ENCODE assay signal across 8 cellular contexts in genomic region chr6:105810105-105810921, GRCh38.
DNase-seq lines count a peak whose midpoint lies in the region; ATAC-seq, FAIRE-seq and TF ChIP-seq lines count a peak whose summit lies in the region.

No MANE protein-coding gene starts in this region.

- peaks cover 8% of the 10 kb centered on the region for H3K36me3 Mint-ChIP-seq in T-helper 2 cell treated with Interferon-gamma antibody and Interleukin-4, amounts not matched to agents 5 μg/mL and 100 μg/mL, for 36 hours (ENCODE audit: low read depth)
- H3K36me3 Mint-ChIP-seq in endodermal cell (ENCODE audit: low read depth) = no peaks in the 10 kb centered on the region

- H3K4me3 ChIP-seq in AG04450 (ENCODE audit: low read depth, low read length) (no peak overlapping the region), endodermal cell (ENCODE audit: low read length) (no peak overlapping the region), kidney (ENCODE audit: low read length in 2 of 2) (no peak overlapping the region)

- WGBS in endodermal cell (ENCODE audit: insufficient coverage in 1 of 2, insufficient read length in 1 of 2), 2 experiments = 66 to 68% methylated on average over 2 to 4 of the region's 4 CpGs

- H3K9me3 Mint-ChIP-seq in T-helper 2 cell treated with Interferon-gamma antibody and Interleukin-4, amounts not matched to agents 5 μg/mL and 100 μg/mL, for 36 hours = peaks cover 10% of the 10 kb centered on the region
- no peaks in the 10 kb centered on the region for H3K9me3 Mint-ChIP-seq in endodermal cell

- H3K4me3 Mint-ChIP-seq in T-helper 2 cell treated with Interferon-gamma antibody and Interleukin-4, amounts not matched to agents 5 μg/mL and 100 μg/mL, for 36 hours = peak overlapping the region; percentile 69
- H3K4me3 Mint-ChIP-seq in endodermal cell = no peak overlapping the region

- FAIRE-seq in kidney (lab: Jason Lieb, UNC) = no peak

- H3K4me1 ChIP-seq in endodermal cell (ENCODE audit: control insufficient read depth, insufficient read depth, low read length) (peaks cover 24% of the 10 kb centered on the region), kidney (ENCODE audit: control insufficient read depth in 1 of 2, insufficient read depth in 1 of 2, low read depth in 1 of 2, low read length in 2 of 2) (peaks cover 0 to 4% of the 10 kb centered on the region in 2 donors)

- H3K9me3 ChIP-seq in AG04450 (ENCODE audit: control insufficient read depth, insufficient read depth, low read length) (no peaks in the 10 kb centered on the region), endodermal cell (ENCODE audit: control insufficient read depth, low read length) (no peaks in the 10 kb centered on the region), kidney (ENCODE audit: control insufficient read depth in 1 of 2, low read length in 2 of 2) (no peaks in the 10 kb centered on the region)

- H3K27me3 Mint-ChIP-seq in T-helper 2 cell treated with Interferon-gamma antibody and Interleukin-4, amounts not matched to agents 5 μg/mL and 100 μg/mL, for 36 hours (ENCODE audit: low read depth) = no peaks in the 10 kb centered on the region
- no peaks in the 10 kb centered on the region for H3K27me3 Mint-ChIP-seq in endodermal cell (ENCODE audit: insufficient read depth)

- H3K27ac Mint-ChIP-seq in T-helper 2 cell treated with Interferon-gamma antibody and Interleukin-4, amounts not matched to agents 5 μg/mL and 100 μg/mL, for 36 hours = peak overlapping the region; percentile 87
- peak overlapping the region; percentile 68 for H3K27ac Mint-ChIP-seq in endodermal cell

- DNase-seq in AG04450 (ENCODE audit: low read depth, low spot score) (peak; percentile 43), endodermal cell (no peak), renal cortical epithelial cell (ENCODE audit: low read depth) (peak; percentile 85), kidney (no peak), SK-N-DZ (ENCODE audit: low spot score) (no peak)
- DNase-seq in T-helper 2 cell treated with Interferon-gamma antibody and Interleukin-4, amounts not matched to agents 5 μg/mL and 100 μg/mL, for 36 hours (ENCODE audit: low spot score) = peak; percentile 77

- H3K9ac ChIP-seq in endodermal cell (ENCODE audit: extremely low read depth, low read length, poor library complexity, severe bottlenecking) (no peak overlapping the region), kidney (ENCODE audit: low read length in 2 of 2) (no peak overlapping the region)

- CTCF ChIA-PET in AG04450 (lab: Charles Lee) = interaction anchor here (0.6 to 1.1 kb wide), 3 partner anchors 25 to 84 kb away, joined by 3 to 5 read pairs (median 4); no protein-coding TSS in a partner anchor

- H3K27me3 ChIP-seq in AG04450 (ENCODE audit: control insufficient read depth, insufficient read depth, low read length) (no peaks in the 10 kb centered on the region), endodermal cell (ENCODE audit: control insufficient read depth, insufficient read depth, low read length, poor library complexity, severe bottlenecking) (no peaks in the 10 kb centered on the region)

- peak overlapping the region; percentile 73 for H3K27ac ChIP-seq in AG04450 (ENCODE audit: low read depth, low read length)
- H3K27ac ChIP-seq in endodermal cell (ENCODE audit: low read depth, low read length) = no peak overlapping the region
- H3K27ac ChIP-seq in kidney (ENCODE audit: low read depth in 2 of 2, low read length in 2 of 2) = no peak overlapping the region

- peak; percentile 83 for ATAC-seq in GM18870 (IDR thresholded peaks at IDR 0.05; ENCODE audit: unreplicated experiment)
- peak; percentile 69 for ATAC-seq in HG03565 (IDR thresholded peaks at IDR 0.05; ENCODE audit: unreplicated experiment)

- POLR2A ChIA-PET in AG04450 (lab: Yijun Ruan, JAX) = interaction anchor here (0.6 to 0.7 kb wide), 2 partner anchors 185 to 603 kb away, joined by 4 read pairs; no protein-coding TSS in a partner anchor

- H3K4me1 Mint-ChIP-seq in T-helper 2 cell treated with Interferon-gamma antibody and Interleukin-4, amounts not matched to agents 5 μg/mL and 100 μg/mL, for 36 hours (ENCODE audit: low read depth) = peaks cover 64% of the 10 kb centered on the region
- peaks cover 35% of the 10 kb centered on the region for H3K4me1 Mint-ChIP-seq in endodermal cell

- H3K36me3 ChIP-seq in endodermal cell (ENCODE audit: control insufficient read depth, insufficient read depth, low read length) = no peaks in the 10 kb centered on the region
- H3K36me3 ChIP-seq in kidney (ENCODE audit: control insufficient read depth in 1 of 2, insufficient read depth in 2 of 2, low read length in 2 of 2) = no peaks in the 10 kb centered on the region

- intact Hi-C loops in kidney (cut with DNase I) = no loop called here

- TF ChIP-seq CTCF in AG04450 (IDR thresholded peaks at IDR 0.05; ENCODE audit: low read depth, low read length) (no peak), endodermal cell (conservative IDR thresholded peaks at IDR 0.05) (no peak), kidney (IDR thresholded peaks at IDR 0.05; ENCODE audit: borderline replicate concordance, extremely low read depth, insufficient read depth) (no peak)

Comparison
In these comparisons a context has a peak if more than half of its experiments do, and no peak if none do; other contexts are left out.
1. DNase-seq: peak in AG04450 (single experiment), T-helper 2 cell treated with Interferon-gamma antibody and Interleukin-4, amounts not matched to agents 5 μg/mL and 100 μg/mL, for 36 hours (single experiment) and renal cortical epithelial cell (single experiment); none in endodermal cell (single experiment), kidney (single experiment) and SK-N-DZ (single experiment).